Comparison of ENCODE assay signal across 9 cellular contexts in genomic region chr3:72629191-72629611, GRCh38.
A peak's percentile ranks its signal among the peaks of the same experiment; 100 is the strongest.
DNase-seq lines count a peak whose midpoint lies in the region; ATAC-seq and TF ChIP-seq lines count a peak whose summit lies in the region.
"Had no signal": no experiment of that assay in that cellular context is flagged by ENCODE, and none has a peak within 500 bp of the region (broad histone marks: within the 10 kb centered on the region; RNA-seq: fewer than 3 reads in every experiment).

No MANE protein-coding gene starts in this region.

- no peak for DNase-seq in activated T-cell treated with anti-CD3 and anti-CD28 coated beads, Interleukin-2, amount 50 U/mL, for 72 hours
- no peak for DNase-seq in activated T-cell treated with anti-CD3 and anti-CD28 coated beads, Interleukin-2, amount 50 U/mL, for 48 hours
- DNase-seq in activated T-helper 1 cell treated with anti-CD3 and anti-CD28 coated beads, Interleukin-12 subunit alpha, Interleukin-12 subunit beta, Interleukin-2, Interleukin-4 antibody, amounts not matched to agents 30 ng/mL and 10 ng/mL and 1 ng/mL, durations not matched to agents 14 hours and 24 hours and 36 hours (ENCODE audit: low spot score): no peak
- DNase-seq in upper lobe of right lung (no peak), SHP77 treated with DMSO at 0.1 percent for 48 hours (lab: John Stamatoyannopoulos, UW) (no peak), A673 (ENCODE audit: low spot score) (no peak), NCI-H2107 treated with DMSO at 0.1 percent for 48 hours (lab: John Stamatoyannopoulos, UW; ENCODE audit: unreplicated experiment) (no peak)
- DNase-seq: NCI-H1436 had no signal

- H3K9me3 Mint-ChIP-seq in activated T-cell treated with anti-CD3 and anti-CD28 coated beads, Interleukin-2, amount 50 U/mL, for 72 hours: peaks cover 0 to 5% of the 10 kb centered on the region in 2 donors
- peaks cover 17% of the 10 kb centered on the region for H3K9me3 Mint-ChIP-seq in activated T-helper 1 cell treated with anti-CD3 and anti-CD28 coated beads, Interleukin-12 subunit alpha, Interleukin-12 subunit beta, Interleukin-2, Interleukin-4 antibody, amounts not matched to agents 30 ng/mL and 10 ng/mL and 1 ng/mL, durations not matched to agents 14 hours and 24 hours and 36 hours

- intact Hi-C loops in activated T-helper 1 cell treated with anti-CD3 and anti-CD28 coated beads, Interleukin-12 subunit alpha, Interleukin-12 subunit beta, Interleukin-2, Interleukin-4 antibody, amounts not matched to agents 30 ng/mL and 10 ng/mL and 1 ng/mL, durations not matched to agents 14 hours and 24 hours and 36 hours (cut with micrococcal nuclease): loop anchor here (1.0 to 2.0 kb wide), 3 partner anchors 108 to 290 kb away; no protein-coding TSS in a partner anchor
- intact Hi-C loops in upper lobe of right lung (cut with DNase I) (no loop called here), A673 (cut with micrococcal nuclease; ENCODE audit: unreplicated experiment) (no loop called here)

- peak; percentile 21 to 27 for ATAC-seq in activated T-cell treated with anti-CD3 and anti-CD28 coated beads, Interleukin-2, amount 50 U/mL, for 72 hours (replicated peaks in 1 of 2)
- ATAC-seq in HG03469 (IDR thresholded peaks at IDR 0.05; ENCODE audit: unreplicated experiment): peak; percentile 55
- ATAC-seq in upper lobe of right lung: peak; percentile 66

- H3K4me1 ChIP-seq in upper lobe of right lung (no peaks in the 10 kb centered on the region), A673 (ENCODE audit: insufficient read depth, low read length, poor library complexity, severe bottlenecking) (no peaks in the 10 kb centered on the region)

- H3K9me3 ChIP-seq in upper lobe of right lung: no peaks in the 10 kb centered on the region
- H3K9me3 ChIP-seq in A673 (ENCODE audit: low read depth, low read length, poor library complexity, severe bottlenecking): no peaks in the 10 kb centered on the region

- H3K36me3 Mint-ChIP-seq in activated T-cell treated with anti-CD3 and anti-CD28 coated beads, Interleukin-2, amount 50 U/mL, for 72 hours (ENCODE audit: insufficient read depth in 2 of 2): peaks cover 2 to 9% of the 10 kb centered on the region in 2 donors
- H3K36me3 Mint-ChIP-seq in activated T-helper 1 cell treated with anti-CD3 and anti-CD28 coated beads, Interleukin-12 subunit alpha, Interleukin-12 subunit beta, Interleukin-2, Interleukin-4 antibody, amounts not matched to agents 30 ng/mL and 10 ng/mL and 1 ng/mL, durations not matched to agents 14 hours and 24 hours and 36 hours (ENCODE audit: low read depth): peaks cover 2% of the 10 kb centered on the region

- H3K27ac Mint-ChIP-seq in activated T-cell treated with anti-CD3 and anti-CD28 coated beads, Interleukin-2, amount 50 U/mL, for 72 hours: peak overlapping the region; percentile 16
- peak overlapping the region; percentile 89 for H3K27ac Mint-ChIP-seq in activated T-helper 1 cell treated with anti-CD3 and anti-CD28 coated beads, Interleukin-12 subunit alpha, Interleukin-12 subunit beta, Interleukin-2, Interleukin-4 antibody, amounts not matched to agents 30 ng/mL and 10 ng/mL and 1 ng/mL, durations not matched to agents 14 hours and 24 hours and 36 hours

- peaks cover 87% of the 10 kb centered on the region for H3K4me1 Mint-ChIP-seq in activated T-cell treated with anti-CD3 and anti-CD28 coated beads, Interleukin-2, amount 50 U/mL, for 72 hours (ENCODE audit: low read depth)
- H3K4me1 Mint-ChIP-seq in activated T-helper 1 cell treated with anti-CD3 and anti-CD28 coated beads, Interleukin-12 subunit alpha, Interleukin-12 subunit beta, Interleukin-2, Interleukin-4 antibody, amounts not matched to agents 30 ng/mL and 10 ng/mL and 1 ng/mL, durations not matched to agents 14 hours and 24 hours and 36 hours (ENCODE audit: low read depth): peaks cover 64% of the 10 kb centered on the region

- no peaks in the 10 kb centered on the region for H3K27me3 ChIP-seq in upper lobe of right lung
- no peaks in the 10 kb centered on the region for H3K27me3 ChIP-seq in A673 (replicated peaks; ENCODE audit: insufficient read depth, low read depth, low read length, poor library complexity)

- no peaks in the 10 kb centered on the region for H3K36me3 ChIP-seq in upper lobe of right lung
- H3K36me3 ChIP-seq in A673 (ENCODE audit: insufficient read depth, low read length, poor library complexity, severe bottlenecking): no peaks in the 10 kb centered on the region

- no peaks in the 10 kb centered on the region for H3K27me3 Mint-ChIP-seq in activated T-cell treated with anti-CD3 and anti-CD28 coated beads, Interleukin-2, amount 50 U/mL, for 72 hours (ENCODE audit: low read depth)
- H3K27me3 Mint-ChIP-seq in activated T-helper 1 cell treated with anti-CD3 and anti-CD28 coated beads, Interleukin-12 subunit alpha, Interleukin-12 subunit beta, Interleukin-2, Interleukin-4 antibody, amounts not matched to agents 30 ng/mL and 10 ng/mL and 1 ng/mL, durations not matched to agents 14 hours and 24 hours and 36 hours (ENCODE audit: insufficient read depth): peaks cover 3% of the 10 kb centered on the region

- no peak overlapping the region for H3K27ac ChIP-seq in upper lobe of right lung
- no peak overlapping the region for H3K27ac ChIP-seq in A673 (ENCODE audit: low read depth, low read length, poor library complexity, severe bottlenecking)

- TF ChIP-seq CTCF in upper lobe of right lung (IDR thresholded peaks at IDR 0.05): no peak
- no peak for TF ChIP-seq CTCF in A673 (conservative IDR thresholded peaks at IDR 0.05; ENCODE audit: low read depth, low read length)

- H3K4me3 Mint-ChIP-seq in activated T-cell treated with anti-CD3 and anti-CD28 coated beads, Interleukin-2, amount 50 U/mL, for 72 hours: peak overlapping the region; percentile 49
- H3K4me3 Mint-ChIP-seq in activated T-helper 1 cell treated with anti-CD3 and anti-CD28 coated beads, Interleukin-12 subunit alpha, Interleukin-12 subunit beta, Interleukin-2, Interleukin-4 antibody, amounts not matched to agents 30 ng/mL and 10 ng/mL and 1 ng/mL, durations not matched to agents 14 hours and 24 hours and 36 hours: peak overlapping the region; percentile 1

- CTCF ChIA-PET in A673 (lab: Charles Lee): no interaction called here

- no TSS peak for BruUV-seq in A673 (replicated peaks; lab: Mats Ljungman, UMichigan)

- POLR2A ChIA-PET in A673 (lab: Charles Lee; ENCODE audit: low non-redundant PET): no interaction called here

- no peak overlapping the region for H3K4me3 ChIP-seq in upper lobe of right lung
- H3K4me3 ChIP-seq in A673 (ENCODE audit: low read depth, low read length, poor library complexity, severe bottlenecking): no peak overlapping the region
